2 cellular contexts compared by ENCODE assay signal in genomic region chr3:14457481-14457880, GRCh38.
TF ChIP-seq lines count a peak whose summit lies in the region.

No MANE protein-coding gene starts in this region.

TF ChIP-seq in A549, 52 proteins besides CTCF, POLR2A, EP300 and RAD21:
- TF ChIP-seq KDM1A (IDR thresholded peaks at IDR 0.05; ENCODE audit: low read depth): peak; percentile 86; the same call in 1 of the 2 replicates
- peak; percentile 41; the same call in 1 of the 2 replicates for TF ChIP-seq RCOR1 (IDR thresholded peaks at IDR 0.05; ENCODE audit: low read depth, low read length)
- TF ChIP-seq CHD4 (IDR thresholded peaks at IDR 0.05; ENCODE audit: borderline replicate concordance): 0 out of 2 replicates have a peak, but pooled peaks have one; percentile 20
- TF ChIP-seq JUN (IDR thresholded peaks at IDR 0.05): no peak
TF ChIP-seq in A549: peak in this region for 3.

TF ChIP-seq in H1, 55 proteins besides CTCF, POLR2A, EP300 and RAD21:
- TF ChIP-seq KDM4A (IDR thresholded peaks at IDR 0.05; ENCODE audit: low read depth, low read length, severe bottlenecking) (no peak), CHD1 (IDR thresholded peaks at IDR 0.05; ENCODE audit: low read depth, low read length) (no peak), YY1 (IDR thresholded peaks at IDR 0.05; ENCODE audit: low read depth, low read length) (no peak), KDM1A (IDR thresholded peaks at IDR 0.05; ENCODE audit: borderline replicate concordance, low read length) (0 out of 2 replicates have a peak, but pooled peaks have one; percentile 85), TEAD4 (IDR thresholded peaks at IDR 0.05; ENCODE audit: low read depth, low read length) (no peak), TAF7 (optimal IDR thresholded peaks at IDR 0.05; ENCODE audit: borderline replicate concordance, low read depth, low read length) (no peak), ZNF274 (IDR thresholded peaks at IDR 0.05; ENCODE audit: borderline replicate concordance, extremely low read depth, low read length) (no peak)
